Comparison of ENCODE assay signal across 11 cellular contexts in the genomic region with DNA sequence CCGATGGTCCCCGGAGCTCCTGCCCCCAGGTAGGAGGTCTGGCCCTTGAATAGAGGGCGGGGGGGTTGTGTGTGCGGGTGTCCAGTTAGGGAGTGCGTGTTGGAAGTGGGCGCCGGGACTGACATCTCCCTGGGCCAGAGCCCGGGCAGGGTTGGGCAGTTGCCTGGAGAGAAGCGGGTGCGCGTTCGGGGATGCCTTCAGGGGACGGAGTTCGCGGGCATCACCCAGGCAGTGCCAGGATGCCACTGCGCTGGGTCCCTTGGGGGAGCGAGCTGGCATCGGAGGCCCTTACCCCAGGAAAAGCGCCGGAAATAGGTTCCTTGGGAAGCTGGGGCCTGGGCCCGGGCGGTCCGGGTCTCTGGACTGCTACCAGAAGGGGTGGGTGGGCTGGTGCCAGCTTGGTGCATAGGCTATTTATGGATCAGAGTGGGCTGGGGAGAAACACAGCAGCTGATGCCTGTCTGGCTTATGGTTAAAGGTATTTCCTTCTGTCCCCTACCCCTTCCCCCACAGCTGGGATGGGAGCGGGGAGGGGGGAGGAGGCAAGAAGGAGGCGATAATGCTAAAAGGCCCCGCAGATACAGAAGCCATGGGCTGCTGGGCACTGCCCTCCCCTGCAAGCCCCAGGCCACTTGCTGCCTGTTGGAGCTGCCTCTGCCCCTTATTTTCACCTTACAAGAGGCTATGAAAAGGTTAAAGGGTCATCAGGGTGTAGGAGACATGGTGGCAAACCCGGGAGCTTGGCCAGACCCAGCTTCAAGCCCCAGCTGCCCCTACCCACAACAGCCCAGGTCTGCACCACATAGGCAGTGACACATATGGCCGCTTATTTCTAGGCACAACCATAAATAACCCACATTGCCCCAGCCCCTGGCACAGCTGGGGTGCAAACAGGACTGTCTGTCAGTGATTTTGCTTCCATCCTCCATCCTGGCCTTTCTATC. TPM values are rescaled to one million over a fixed set of nuclear protein-coding genes. Genes with fewer than 3 reads are reported as not detected.
A peak's percentile ranks its signal among the peaks of the same experiment; 100 is the strongest.
DNase-seq lines count a peak whose midpoint lies in the region; ATAC-seq and TF ChIP-seq lines count a peak whose summit lies in the region.
"Had no signal": no experiment of that assay in that cellular context is flagged by ENCODE, and none has a peak within 500 bp of the region (broad histone marks: within the 10 kb centered on the region; RNA-seq: fewer than 3 reads in every experiment).

No MANE protein-coding gene starts in this region.

- H2AFZ ChIP-seq in SU-DHL-6 (ENCODE audit: low read depth, low read length, severe bottlenecking): peak overlapping the region; percentile 58

- ATAC-seq in left ventricle myocardium superior (peak; percentile 12), HG03460 (IDR thresholded peaks at IDR 0.05; ENCODE audit: unreplicated experiment) (no peak)

- peak overlapping the region; percentile 64 for H3K9ac ChIP-seq in SU-DHL-6 (ENCODE audit: low read length)

- no peaks in the 10 kb centered on the region for H4K20me1 ChIP-seq in SU-DHL-6 (ENCODE audit: low read depth, low read length)

- peaks cover 26% of the 10 kb centered on the region for H3F3A ChIP-seq in SU-DHL-6 (ENCODE audit: insufficient read depth)

- peak overlapping the region; percentile 68 for H3K4me3 ChIP-seq in SU-DHL-6 (ENCODE audit: insufficient read depth, low read length, poor library complexity, severe bottlenecking)
- peak overlapping the region; percentile 47 for H3K4me3 ChIP-seq in retinal pigment epithelial cell (ENCODE audit: low read length)
- H3K4me3 ChIP-seq: SJCRH30 had no signal

- intact Hi-C loops in left ventricle myocardium superior (cut with micrococcal nuclease): no loop called here

- peak overlapping the region; percentile 68 for H3K4me2 ChIP-seq in SU-DHL-6 (ENCODE audit: low read depth, low read length, poor library complexity, severe bottlenecking)

- TF ChIP-seq CTCF in SU-DHL-6 (IDR thresholded peaks at IDR 0.05; ENCODE audit: insufficient read depth, low read length, poor library complexity, severe bottlenecking) (no peak), retinal pigment epithelial cell (conservative IDR thresholded peaks at IDR 0.05; ENCODE audit: low read depth, low read length) (no peak)

- POLR2A ChIA-PET in HEK293T (lab: Yijun Ruan, JAX): interaction anchor here (1.3 kb wide), 1 partner anchor 243 kb away, joined by 4 read pairs; no protein-coding TSS in a partner anchor

- peak overlapping the region; percentile 76 for H3K27ac ChIP-seq in SU-DHL-6 (ENCODE audit: low read depth, low read length)
- H3K27ac ChIP-seq: SJCRH30 had no signal

- H3K9me2 ChIP-seq in SU-DHL-6 (replicated peaks; ENCODE audit: insufficient read depth, low read length): no peaks in the 10 kb centered on the region

- no peaks in the 10 kb centered on the region for H3K9me3 ChIP-seq in SU-DHL-6 (ENCODE audit: insufficient read depth, low read length)
- H3K9me3 ChIP-seq: SJCRH30 had no signal

- in situ Hi-C loops in G401 (cut with HindIII; ENCODE audit: low sequenced_read_pairs): no loop called here

- CTCF ChIA-PET in HEK293T (lab: Yijun Ruan, JAX): no interaction called here

- peaks cover 16% of the 10 kb centered on the region; the same call in 1 of the 2 replicates for H3K79me2 ChIP-seq in SU-DHL-6 (ENCODE audit: insufficient read depth, low read length)

- H3K36me3 ChIP-seq in SU-DHL-6 (ENCODE audit: low read length): no peaks in the 10 kb centered on the region
- H3K36me3 ChIP-seq: SJCRH30 had no signal

- peak; percentile 50 for DNase-seq in G401 (ENCODE audit: low spot score)
- DNase-seq in left ventricle myocardium superior: no peak
- no peak for DNase-seq in retinal pigment epithelial cell (ENCODE audit: low read depth)
- DNase-seq in H4 (ENCODE audit: low spot score): no peak
- no peak for DNase-seq in HEK293T (ENCODE audit: extremely low spot score)
- no peak for DNase-seq in NCI-H446 (lab: John Stamatoyannopoulos, UW)
- DNase-seq: Kasumi-1, SJCRH30, small intestine had no signal

- H3K27me3 ChIP-seq in SU-DHL-6 (ENCODE audit: low read length): no peaks in the 10 kb centered on the region
- H3K27me3 ChIP-seq: SJCRH30 had no signal

TF ChIP-seq in HEK293T, 16 proteins besides CTCF, POLR2A, EP300 and RAD21:
- TF ChIP-seq BHLHE40 (IDR thresholded peaks at IDR 0.05; ENCODE audit: borderline replicate concordance) (no peak), LEF1 (IDR thresholded peaks at IDR 0.05; ENCODE audit: borderline replicate concordance) (no peak), FOXK2 (IDR thresholded peaks at IDR 0.05) (no peak), SUZ12 (IDR thresholded peaks at IDR 0.05) (no peak), PKNOX1 (IDR thresholded peaks at IDR 0.05) (no peak), HDGF (IDR thresholded peaks at IDR 0.05; ENCODE audit: borderline replicate concordance) (no peak), FOXM1 (IDR thresholded peaks at IDR 0.05; ENCODE audit: borderline replicate concordance) (no peak), FOXA1 (IDR thresholded peaks at IDR 0.05) (no peak), ARNT (IDR thresholded peaks at IDR 0.05) (no peak), ZNF384 (IDR thresholded peaks at IDR 0.05) (no peak), TARDBP (IDR thresholded peaks at IDR 0.05) (no peak), ELF4 (IDR thresholded peaks at IDR 0.05) (no peak), L3MBTL2 (conservative IDR thresholded peaks at IDR 0.05) (no peak), NFRKB (IDR thresholded peaks at IDR 0.05) (no peak), SP1 (IDR thresholded peaks at IDR 0.05) (no peak), CTBP1 (IDR thresholded peaks at IDR 0.05; ENCODE audit: borderline replicate concordance) (no peak)
TF ChIP-seq in HEK293T: peak in this region for 0.

RNA-seq across cellular contexts. Expression of gene PACSIN1, which starts 0.6 kb away (rescaled TPM):
- total RNA-seq in G401 (2014; rRNA removed; shearing (Covaris generic)): 0.12 TPM in 1 of 2 replicates, not detected in the other
- 13.6 TPM for total RNA-seq in left ventricle myocardium superior
- not detected in 2 replicates for total RNA-seq in H4 (2014; rRNA removed; shearing (Covaris generic))
- total RNA-seq: SJCRH30 had no signal

RNA-seq across cellular contexts. Expression of gene RPS10, which starts 40.6 kb away (rescaled TPM):
- total RNA-seq in G401 (2014; rRNA removed; shearing (Covaris generic)): 2,978 and 4,372 TPM in 2 replicates
- 604 TPM for total RNA-seq in left ventricle myocardium superior
- 3,936 and 4,042 TPM in 2 replicates for total RNA-seq in H4 (2014; rRNA removed; shearing (Covaris generic))

Comparison
In these comparisons a context has a peak if more than half of its experiments do, and no peak if none do; other contexts are left out.
1. RNA of gene PACSIN1, which starts 0.6 kb away (total RNA-seq): 13.6 TPM in left ventricle myocardium superior (single experiment); 0.12 TPM in G401 and not detected in H4; every median in the first group is over 10 times any median in the second.